ENCODE assay signal across 15 cellular contexts in the genomic region with DNA sequence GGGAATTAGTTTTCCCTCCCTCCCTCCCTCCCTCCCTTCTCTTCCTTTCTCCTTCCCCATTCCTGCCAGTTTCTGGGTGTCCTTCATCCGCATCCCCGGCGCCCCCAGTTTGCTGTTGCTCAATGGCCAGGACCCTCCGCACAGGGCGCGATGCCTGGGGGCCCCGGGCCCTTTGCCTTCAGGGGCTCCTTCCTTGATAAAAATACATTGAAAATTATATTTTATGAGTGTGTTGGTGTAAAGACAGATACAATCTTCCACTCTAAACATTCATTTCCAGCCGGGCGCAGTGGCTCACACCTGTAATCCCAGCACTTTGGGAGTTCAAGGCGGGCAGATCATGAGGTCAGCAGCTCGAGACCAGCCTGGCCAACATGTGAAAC. TPM values are rescaled to one million over a fixed set of nuclear protein-coding genes. Genes with fewer than 3 reads are reported as not detected.
"Had no signal": no experiment of that assay in that cellular context is flagged by ENCODE, and none has a peak within 500 bp of the region (broad histone marks: within the 10 kb centered on the region; RNA-seq: fewer than 3 reads in every experiment).

No MANE protein-coding gene starts in this region.

- FAIRE-seq: urothelium cell line had no signal

- DNase-seq: activated T-cell treated with anti-CD3 and anti-CD28 coated beads for 4 hours; central memory CD4-positive, alpha-beta T cell; hippocampal formation; kidney glomerular epithelial cell; natural killer cell; sigmoid colon; stimulated activated CD4-positive, alpha-beta T cell treated with anti-CD3 and anti-CD28 coated beads, Interleukin-12 subunit alpha, Interleukin-12 subunit beta, amount 100 ng/mL, for 4 hours; stimulated activated naive CD4-positive, alpha-beta T cell treated with Interleukin-2 at 50 U/mL for 16 hours had no signal

- H3K36me3 ChIP-seq: sigmoid colon, suprapubic skin had no signal

- H3K27ac ChIP-seq: coronary artery had no signal

- H3K9me3 ChIP-seq: sigmoid colon, suprapubic skin had no signal

- H3K4me3 ChIP-seq: coronary artery, sigmoid colon, suprapubic skin had no signal

- H3K27me3 ChIP-seq: sigmoid colon had no signal

RNA-seq across cellular contexts. Expression of a gene that starts 47.9 kb away (rescaled TPM):
- total RNA-seq: epithelial cell of proximal tubule, natural killer cell had no signal

RNA-seq across cellular contexts. Expression of a gene that starts 53.5 kb away (rescaled TPM):
- total RNA-seq: activated CD4-positive, alpha-beta T cell treated with anti-CD3 and anti-CD28 coated beads, Interleukin-2, amount 10 ng/mL, durations not matched to agents 24 days and 14 days; activated T-helper 2 cell treated with anti-CD3 and anti-CD28 coated beads, Interferon-gamma antibody, Interleukin-2, Interleukin-4, amounts not matched to agents 10 μg/mL and 5 μg/mL and 100 μg/mL, durations not matched to agents 14 hours and 24 hours and 36 hours; epithelial cell of proximal tubule; natural killer cell; pulmonary artery endothelial cell had no signal
